In genomic region chr12:39392154-39392925, GRCh38 we compare ENCODE assay signal across 23 cellular contexts. TPM values are rescaled to one million over a fixed set of nuclear protein-coding genes. Genes with fewer than 3 reads are reported as not detected.
DNase-seq lines count a peak whose midpoint lies in the region; ATAC-seq, FAIRE-seq and TF ChIP-seq lines count a peak whose summit lies in the region.
"Had no signal": no experiment of that assay in that cellular context is flagged by ENCODE, and none has a peak within 500 bp of the region (broad histone marks: within the 10 kb centered on the region; RNA-seq: fewer than 3 reads in every experiment).

No MANE protein-coding gene starts in this region.

- peaks cover 10% of the 10 kb centered on the region for H3K4me1 ChIP-seq in endodermal cell (ENCODE audit: control insufficient read depth, insufficient read depth, low read length)

- no peaks in the 10 kb centered on the region for H4K20me1 ChIP-seq in neural cell (ENCODE audit: insufficient read depth)

- no peaks in the 10 kb centered on the region for H3K9me2 ChIP-seq in neural cell (ENCODE audit: insufficient read depth, low read length)

- H3K9me3 ChIP-seq in endodermal cell (ENCODE audit: control insufficient read depth, low read length) (no peaks in the 10 kb centered on the region), neural cell (ENCODE audit: low read length) (no peaks in the 10 kb centered on the region)
- H3K9me3 ChIP-seq in CD4-positive, alpha-beta T cell (ENCODE audit: control insufficient read depth, low read length), result no peaks in the 10 kb centered on the region
- H3K9me3 ChIP-seq: tibial nerve had no signal

- TF ChIP-seq RAD21 in neural cell (conservative IDR thresholded peaks at IDR 0.05), result no peak

- no peak overlapping the region for H3K4me3 ChIP-seq in endodermal cell (ENCODE audit: low read length)
- peak overlapping the region; percentile 43 for H3K4me3 ChIP-seq in neural cell (ENCODE audit: low read length)
- H3K4me3 ChIP-seq: tibial nerve had no signal

- no peak overlapping the region for H3K4me3 Mint-ChIP-seq in endodermal cell
- H3K4me3 Mint-ChIP-seq in CD4-positive, alpha-beta T cell, result no peak overlapping the region
- H3K4me3 Mint-ChIP-seq: activated CD8-positive, alpha-beta T cell treated with anti-CD3 and anti-CD28 coated beads, Interleukin-2, amount 10 ng/mL, durations not matched to agents 7 days and 5 days; activated naive CD4-positive, alpha-beta T cell treated with anti-CD3 and anti-CD28 coated beads for 36 hours; activated T-cell treated with anti-CD3 and anti-CD28 coated beads, Interleukin-2, amount 50 U/mL, for 4 hours; CD4-positive, alpha-beta memory T cell; naive thymus-derived CD4-positive, alpha-beta T cell had no signal

- H3K79me2 ChIP-seq in neural cell (replicated peaks; ENCODE audit: insufficient read depth, low read length), result peaks cover 28% of the 10 kb centered on the region

- POLR2A ChIA-PET in CD4-positive, alpha-beta T cell (lab: Charles Lee), result no interaction called here

- peak; percentile 24 for FAIRE-seq in GM12892 (lab: Jason Lieb, UNC)
- FAIRE-seq: H54, islet of Langerhans had no signal

- WGBS in endodermal cell (ENCODE audit: insufficient coverage in 1 of 2, insufficient read length in 1 of 2), 2 experiments, result 90 to 100% methylated on average over 1 of the region's 1 CpG

- H3K27me3 Mint-ChIP-seq in endodermal cell (ENCODE audit: insufficient read depth), result no peaks in the 10 kb centered on the region
- H3K27me3 Mint-ChIP-seq in CD4-positive, alpha-beta T cell, result no peaks in the 10 kb centered on the region
- H3K27me3 Mint-ChIP-seq: naive thymus-derived CD4-positive, alpha-beta T cell had no signal

- peak; percentile 96 for TF ChIP-seq EP300 in neural cell (conservative IDR thresholded peaks at IDR 0.05; ENCODE audit: poor library complexity, severe bottlenecking)

- H3K36me3 ChIP-seq in endodermal cell (ENCODE audit: control insufficient read depth, insufficient read depth, low read length) (no peaks in the 10 kb centered on the region), neural cell (ENCODE audit: insufficient read depth, low read length) (no peaks in the 10 kb centered on the region)
- H3K36me3 ChIP-seq: tibial nerve had no signal

- H3K9ac ChIP-seq in endodermal cell (ENCODE audit: extremely low read depth, low read length, poor library complexity, severe bottlenecking), result no peak overlapping the region
- peak overlapping the region; percentile 13 for H3K9ac ChIP-seq in neural cell (ENCODE audit: low read length)
- H3K9ac ChIP-seq: parathyroid adenoma had no signal

- H3K27me3 ChIP-seq in endodermal cell (ENCODE audit: control insufficient read depth, insufficient read depth, low read length, poor library complexity, severe bottlenecking) (no peaks in the 10 kb centered on the region), neural cell (ENCODE audit: insufficient read depth, low read depth, low read length) (no peaks in the 10 kb centered on the region)
- no peaks in the 10 kb centered on the region for H3K27me3 ChIP-seq in CD4-positive, alpha-beta T cell (ENCODE audit: control insufficient read depth, insufficient read depth, low read length)
- H3K27me3 ChIP-seq: tibial nerve had no signal

- ATAC-seq in GM18861 (IDR thresholded peaks at IDR 0.05; ENCODE audit: unreplicated experiment) (no peak), HG03135 (IDR thresholded peaks at IDR 0.05; ENCODE audit: unreplicated experiment) (no peak)
- ATAC-seq in CD4-positive, alpha-beta T cell (ENCODE audit: poor library complexity), result no peak
- ATAC-seq: activated CD8-positive, alpha-beta T cell treated with anti-CD3 and anti-CD28 coated beads, Interleukin-2, amount 10 ng/mL, durations not matched to agents 7 days and 5 days; activated T-cell treated with anti-CD3 and anti-CD28 coated beads, Interleukin-2, amount 50 U/mL, for 4 hours; naive thymus-derived CD4-positive, alpha-beta T cell had no signal

- peak overlapping the region; percentile 40 for H3K4me2 ChIP-seq in neural cell (ENCODE audit: low read length)

- TF ChIP-seq POLR2A in GM12892 (IDR thresholded peaks at IDR 0.05; ENCODE audit: low read depth, low read length), result no peak

- no peak overlapping the region for H3K27ac Mint-ChIP-seq in endodermal cell
- H3K27ac Mint-ChIP-seq in CD4-positive, alpha-beta T cell, result no peak overlapping the region
- H3K27ac Mint-ChIP-seq: activated CD8-positive, alpha-beta T cell treated with anti-CD3 and anti-CD28 coated beads, Interleukin-2, amount 10 ng/mL, durations not matched to agents 7 days and 5 days; activated naive CD4-positive, alpha-beta T cell treated with anti-CD3 and anti-CD28 coated beads for 36 hours; CD4-positive, alpha-beta memory T cell; naive thymus-derived CD4-positive, alpha-beta T cell had no signal

- peaks cover 2% of the 10 kb centered on the region for H3K36me3 Mint-ChIP-seq in endodermal cell (ENCODE audit: low read depth)
- no peaks in the 10 kb centered on the region for H3K36me3 Mint-ChIP-seq in CD4-positive, alpha-beta T cell (ENCODE audit: low read depth)

- peaks cover 17% of the 10 kb centered on the region for H3F3A ChIP-seq in neural cell (ENCODE audit: insufficient read depth, low read length, poor library complexity, severe bottlenecking)

- TF ChIP-seq CTCF in endodermal cell (conservative IDR thresholded peaks at IDR 0.05) (no peak), neural cell (IDR thresholded peaks at IDR 0.05; ENCODE audit: poor library complexity, severe bottlenecking) (no peak)
- no peak for TF ChIP-seq CTCF in CD4-positive, alpha-beta T cell (IDR thresholded peaks at IDR 0.05)

- intact Hi-C loops in CD4-positive, alpha-beta T cell (cut with DNase I, micrococcal nuclease), result no loop called here

- peaks cover 1% of the 10 kb centered on the region for H3K9me3 Mint-ChIP-seq in endodermal cell
- no peaks in the 10 kb centered on the region for H3K9me3 Mint-ChIP-seq in CD4-positive, alpha-beta T cell
- H3K9me3 Mint-ChIP-seq: activated naive CD4-positive, alpha-beta T cell treated with anti-CD3 and anti-CD28 coated beads for 36 hours; activated T-cell treated with anti-CD3 and anti-CD28 coated beads, Interleukin-2, amount 50 U/mL, for 4 hours; CD4-positive, alpha-beta memory T cell had no signal

- H2AFZ ChIP-seq in neural cell (ENCODE audit: low read depth, low read length), result no peak overlapping the region
- H2AFZ ChIP-seq: parathyroid adenoma had no signal

- DNase-seq in GM12892 (ENCODE audit: insufficient read length), result no peak
- DNase-seq in NCI-H82 (lab: John Stamatoyannopoulos, UW), result peak; percentile 35
- DNase-seq in endodermal cell, result no peak
- DNase-seq in CD4-positive, alpha-beta T cell, result no peak
- no peak for DNase-seq in NOMO-1 (lab: John Stamatoyannopoulos, UW; ENCODE audit: unreplicated experiment in 2 of 2)
- DNase-seq: activated CD8-positive, alpha-beta T cell treated with anti-CD3 and anti-CD28 coated beads, Interleukin-2, amount 10 ng/mL, durations not matched to agents 7 days and 5 days; activated naive CD4-positive, alpha-beta T cell treated with anti-CD3 and anti-CD28 coated beads for 36 hours; activated T-cell treated with anti-CD3 and anti-CD28 coated beads, Interleukin-2, amount 50 U/mL, for 4 hours; anterior cingulate cortex; CD4-positive, alpha-beta memory T cell; mesenchymal stem cell; naive thymus-derived CD4-positive, alpha-beta T cell; NCI-H187 treated with DMSO at 0.1 percent for 48 hours; NCI-H446; stimulated activated CD4-positive, alpha-beta T cell treated with anti-CD3 and anti-CD28 coated beads, Interleukin-1b, Interleukin-23, amount 100 ng/mL, for 48 hours; stimulated activated naive CD4-positive, alpha-beta T cell had no signal

- peaks cover 31% of the 10 kb centered on the region for H3K4me1 Mint-ChIP-seq in endodermal cell
- H3K4me1 Mint-ChIP-seq in CD4-positive, alpha-beta T cell (ENCODE audit: low read depth), result no peaks in the 10 kb centered on the region

- H3K27ac ChIP-seq in endodermal cell (ENCODE audit: low read depth, low read length), result peak overlapping the region; percentile 26
- H3K27ac ChIP-seq in neural cell (ENCODE audit: low read length), result peak overlapping the region; percentile 61
- no peak overlapping the region for H3K27ac ChIP-seq in CD4-positive, alpha-beta T cell (ENCODE audit: low read depth, low read length)
- H3K27ac ChIP-seq: parathyroid adenoma, tibial nerve had no signal

- CTCF ChIA-PET in CD4-positive, alpha-beta T cell (lab: Charles Lee), result no interaction called here

TF ChIP-seq in neural cell, 6 proteins besides CTCF, POLR2A, EP300 and RAD21:
- no peak for TF ChIP-seq EZH2 (IDR thresholded peaks at IDR 0.05; ENCODE audit: borderline replicate concordance, insufficient read depth, low read length, poor library complexity, severe bottlenecking)
- peak; percentile 86 for TF ChIP-seq POLR2AphosphoS5 (IDR thresholded peaks at IDR 0.05)
- peak; percentile 30 for TF ChIP-seq REST (IDR thresholded peaks at IDR 0.05; ENCODE audit: borderline replicate concordance)

RNA-seq across cellular contexts. Expression of gene KIF21A, which starts 50.6 kb away (rescaled TPM):
- 28.2 TPM for polyA plus RNA-seq in GM12892 (2012; ENCODE audit: missing spikeins)
- 10 to 100 TPM; 32.3 to 35.3 TPM for total RNA-seq in endodermal cell
- 81.1 TPM for polyA plus RNA-seq in endodermal cell (2013, experiment 1 of 2)
- polyA plus RNA-seq in endodermal cell (2013, experiment 2 of 2), result 68.3 TPM
- 119 and 130 TPM in 2 replicates for polyA plus RNA-seq in neural cell
- polyA minus RNA-seq in neural cell, result 235 and 291 TPM in 2 replicates
- 1 to 10 TPM; 3.2 to 3.4 TPM for total RNA-seq in CD4-positive, alpha-beta T cell

Comparison
In these comparisons a context has a peak if more than half of its experiments do, and no peak if none do; other contexts are left out.
1. RNA of gene KIF21A, which starts 50.6 kb away (total RNA-seq): 32.3 to 35.3 TPM in endodermal cell; 3.2 to 3.4 TPM in CD4-positive, alpha-beta T cell; every median in the first group is over 4 times any median in the second.